In genomic region chr2:127721978-127722355, GRCh38 we compare ENCODE assay signal across 16 cellular contexts. TPM values are rescaled to one million over a fixed set of nuclear protein-coding genes. Genes with fewer than 3 reads are reported as not detected.
DNase-seq lines count a peak whose midpoint lies in the region; ATAC-seq, FAIRE-seq and TF ChIP-seq lines count a peak whose summit lies in the region.
"Had no signal": no experiment of that assay in that cellular context is flagged by ENCODE, and none has a peak within 500 bp of the region (broad histone marks: within the 10 kb centered on the region; RNA-seq: fewer than 3 reads in every experiment).

No MANE protein-coding gene starts in this region.

- H3K36me3 Mint-ChIP-seq in activated T-cell treated with anti-CD3 and anti-CD28 coated beads, Interleukin-2, amount 50 U/mL, for 72 hours (ENCODE audit: insufficient read depth in 2 of 2), result peaks cover 10 to 36% of the 10 kb centered on the region in 2 donors

- intact Hi-C loops in PC-3 (cut with micrococcal nuclease), result no loop called here
- intact Hi-C loops in endothelial cell of umbilical vein (cut with micrococcal nuclease), result no loop called here

- no peak for DNase-seq in activated T-cell treated with anti-CD3 and anti-CD28 coated beads, Interleukin-2, amount 50 U/mL, for 72 hours
- DNase-seq in activated T-cell treated with anti-CD3 and anti-CD28 coated beads, Interleukin-2, amount 50 U/mL, for 1 hour, result no peak
- DNase-seq in PC-3, result peak; percentile 71
- DNase-seq in endothelial cell of umbilical vein (ENCODE audit: low read depth, low spot score), result no peak
- DNase-seq in retinal pigment epithelial cell (ENCODE audit: low read depth), result peak; percentile 28
- no peak for DNase-seq in NCI-H1417 (lab: John Stamatoyannopoulos, UW)
- DNase-seq in effector CD4-positive, alpha-beta T cell, result no peak
- DNase-seq: Caco-2, NCI-H1105 treated with DMSO at 0.1 percent for 48 hours, spleen, SW 1271 had no signal

- no peaks in the 10 kb centered on the region for H3K27me3 Mint-ChIP-seq in activated T-cell treated with anti-CD3 and anti-CD28 coated beads, Interleukin-2, amount 50 U/mL, for 72 hours (ENCODE audit: low read depth)

- no peaks in the 10 kb centered on the region for H3K9me1 ChIP-seq in endothelial cell of umbilical vein (replicated peaks; ENCODE audit: control insufficient read depth, extremely low read depth, insufficient read depth, low read length)

- H3K9ac ChIP-seq in PC-3 (ENCODE audit: low read length), result peak overlapping the region; percentile 8; the same call in 1 of the 2 replicates
- H3K9ac ChIP-seq in endothelial cell of umbilical vein (replicated peaks; ENCODE audit: extremely low read depth, insufficient read depth, low read length), result no peak overlapping the region

- H3K9me3 ChIP-seq in PC-3 (ENCODE audit: low read length) (no peaks in the 10 kb centered on the region), endothelial cell of umbilical vein (replicated peaks; ENCODE audit: control insufficient read depth, insufficient read depth, low read length) (no peaks in the 10 kb centered on the region)
- H3K9me3 ChIP-seq: ascending aorta, Caco-2, spleen had no signal

- TF ChIP-seq CTCF in PC-3 (conservative IDR thresholded peaks at IDR 0.05; ENCODE audit: low read depth, low read length) (no peak), endothelial cell of umbilical vein (IDR thresholded peaks at IDR 0.05; ENCODE audit: extremely low read depth in 1 of 2, insufficient read depth in 1 of 2, low read depth in 1 of 2, low read length in 2 of 2) (no peak), retinal pigment epithelial cell (conservative IDR thresholded peaks at IDR 0.05; ENCODE audit: low read depth, low read length) (no peak)

- H3K4me1 Mint-ChIP-seq in activated T-cell treated with anti-CD3 and anti-CD28 coated beads, Interleukin-2, amount 50 U/mL, for 72 hours (ENCODE audit: low read depth), result peaks cover 8% of the 10 kb centered on the region
- H3K4me1 Mint-ChIP-seq: mesothelial cell of epicardium had no signal

- no peak overlapping the region for H3K4me3 Mint-ChIP-seq in activated T-cell treated with anti-CD3 and anti-CD28 coated beads, Interleukin-2, amount 50 U/mL, for 72 hours
- H3K4me3 Mint-ChIP-seq: mesothelial cell of epicardium had no signal

- peaks cover 42% of the 10 kb centered on the region for H3K36me3 ChIP-seq in PC-3 (ENCODE audit: low read depth, low read length)
- peaks cover 14 to 25% of the 10 kb centered on the region in 2 experiments for H3K36me3 ChIP-seq in endothelial cell of umbilical vein (ENCODE audit: control insufficient read depth in 2 of 2, extremely low read depth in 1 of 2, insufficient read depth in 2 of 2, low read length in 2 of 2)

- no peak for TF ChIP-seq POLR2A in endothelial cell of umbilical vein (IDR thresholded peaks at IDR 0.05; ENCODE audit: low read depth, low read length)

- H2AFZ ChIP-seq in PC-3 (ENCODE audit: low read length) (no peak overlapping the region), endothelial cell of umbilical vein (ENCODE audit: low read depth, low read length) (no peak overlapping the region)

- POLR2A ChIA-PET in PC-3 (lab: Charles Lee; ENCODE audit: unreplicated experiment) (interaction anchor here (0.6 kb wide), 1 partner anchor 20 kb away, joined by 4 read pairs; the partner anchor contains the start of gene SFT2D3), endothelial cell of umbilical vein (lab: Charles Lee) (no interaction called here)

- peak overlapping the region; percentile 83 for H3K27ac ChIP-seq in PC-3 (ENCODE audit: low read length)
- H3K27ac ChIP-seq in endothelial cell of umbilical vein (ENCODE audit: insufficient read depth, low read depth, low read length), result no peak overlapping the region
- H3K27ac ChIP-seq: ascending aorta, spleen had no signal

- dilution Hi-C loops in endothelial cell of umbilical vein (cut with MboI; ENCODE audit: extremely low pct_ligation_motif_present, low sequenced_read_pairs), result no loop called here

- H3K4me2 ChIP-seq in PC-3 (ENCODE audit: low read length), result peak overlapping the region; percentile 51
- no peak overlapping the region for H3K4me2 ChIP-seq in endothelial cell of umbilical vein (ENCODE audit: insufficient read depth, low read length)

- H4K20me1 ChIP-seq in PC-3 (ENCODE audit: low read length) (no peaks in the 10 kb centered on the region), endothelial cell of umbilical vein (replicated peaks; ENCODE audit: control insufficient read depth, extremely low read depth, insufficient read depth, low read length) (no peaks in the 10 kb centered on the region)

- no peak overlapping the region for H3K4me3 ChIP-seq in PC-3 (ENCODE audit: low read length)
- no peak overlapping the region for H3K4me3 ChIP-seq in endothelial cell of umbilical vein (replicated peaks in 1 of 3; ENCODE audit: insufficient read depth in 1 of 3, low read depth in 1 of 3, low read length in 3 of 3)
- H3K4me3 ChIP-seq in retinal pigment epithelial cell (ENCODE audit: low read length), result no peak overlapping the region
- H3K4me3 ChIP-seq: ascending aorta, K562, spleen had no signal

- peaks cover 5% of the 10 kb centered on the region for H3F3A ChIP-seq in PC-3 (ENCODE audit: low read length, unreplicated experiment)

- peak in 1 of 2 donors; percentile 30 for ATAC-seq in activated T-cell treated with anti-CD3 and anti-CD28 coated beads, Interleukin-2, amount 50 U/mL, for 72 hours (replicated peaks in 1 of 2)
- ATAC-seq in PC-3 (peak; percentile 90), GM19023 (IDR thresholded peaks at IDR 0.05; ENCODE audit: unreplicated experiment) (no peak)
- ATAC-seq: K562 had no signal

- FAIRE-seq in endothelial cell of umbilical vein (lab: Jason Lieb, UNC), result no peak
- FAIRE-seq: K562 had no signal

- no peaks in the 10 kb centered on the region for H3K27me3 ChIP-seq in PC-3 (ENCODE audit: low read length)
- no peaks in the 10 kb centered on the region for H3K27me3 ChIP-seq in endothelial cell of umbilical vein (ENCODE audit: control insufficient read depth in 2 of 2, insufficient read depth in 2 of 2, low read length in 2 of 2)
- H3K27me3 ChIP-seq: ascending aorta, spleen had no signal

- CTCF ChIA-PET in PC-3 (lab: Charles Lee), result no interaction called here
- CTCF ChIA-PET in endothelial cell of umbilical vein (lab: Charles Lee), result no interaction called here

- no peaks in the 10 kb centered on the region for H3K9me3 Mint-ChIP-seq in activated T-cell treated with anti-CD3 and anti-CD28 coated beads, Interleukin-2, amount 50 U/mL, for 72 hours
- H3K9me3 Mint-ChIP-seq: mesothelial cell of epicardium had no signal

- BruUV-seq in PC-3 (replicated peaks; lab: Mats Ljungman, UMichigan), result no TSS peak
- BruUV-seq in endothelial cell of umbilical vein (replicated peaks; lab: Mats Ljungman, UMichigan), result no TSS peak

- no peaks in the 10 kb centered on the region for H3K9me2 ChIP-seq in PC-3 (replicated peaks; ENCODE audit: low read length)

- H3K4me1 ChIP-seq in PC-3 (ENCODE audit: insufficient read depth, low read length) (peaks cover 20% of the 10 kb centered on the region), endothelial cell of umbilical vein (ENCODE audit: control insufficient read depth, extremely low read depth, insufficient read depth, low read length) (no peaks in the 10 kb centered on the region)
- H3K4me1 ChIP-seq: ascending aorta, Caco-2, spleen had no signal

- H3K27ac Mint-ChIP-seq in activated T-cell treated with anti-CD3 and anti-CD28 coated beads, Interleukin-2, amount 50 U/mL, for 72 hours, result peak overlapping the region; percentile 82
- H3K27ac Mint-ChIP-seq: mesothelial cell of epicardium had no signal

- H3K79me2 ChIP-seq in PC-3 (ENCODE audit: low read length), result no peaks in the 10 kb centered on the region
- no peaks in the 10 kb centered on the region for H3K79me2 ChIP-seq in endothelial cell of umbilical vein (ENCODE audit: control insufficient read depth, insufficient read depth, low read length)

TF ChIP-seq in endothelial cell of umbilical vein, 7 proteins besides CTCF, POLR2A, EP300 and RAD21:
- TF ChIP-seq EZH2 (IDR thresholded peaks at IDR 0.05; ENCODE audit: borderline replicate concordance, low read depth, low read length, severe bottlenecking) (no peak), POLR2AphosphoS5 (IDR thresholded peaks at IDR 0.05; ENCODE audit: insufficient read depth, low read depth, low read length) (no peak), MAX (IDR thresholded peaks at IDR 0.05; ENCODE audit: insufficient read depth, insufficient read length) (no peak), MYC (IDR thresholded peaks at IDR 0.05; ENCODE audit: low read depth, low read length) (no peak), FOS (IDR thresholded peaks at IDR 0.05; ENCODE audit: borderline replicate concordance, insufficient read depth, low read length) (peak; percentile 41), JUN (IDR thresholded peaks at IDR 0.05; ENCODE audit: borderline replicate concordance, insufficient read depth, insufficient read length, low read depth) (no peak), GATA2 (IDR thresholded peaks at IDR 0.05; ENCODE audit: insufficient read depth, insufficient read length, low read depth, low read length) (no peak)

RNA-seq across cellular contexts. Expression of gene SFT2D3, which starts 20.7 kb away (rescaled TPM):
- 1 to 10 TPM; 3.7 to 4.7 TPM for total RNA-seq in activated T-cell treated with anti-CD3 and anti-CD28 coated beads, Interleukin-2, amount 50 U/mL, for 72 hours
- 4.2 and 5.4 TPM in 2 replicates for total RNA-seq in PC-3 (2014; rRNA removed)
- total RNA-seq in endothelial cell of umbilical vein, result 4.4 and 4.7 TPM in 2 replicates
- 4.1 and 4.5 TPM in 2 replicates for polyA plus RNA-seq in endothelial cell of umbilical vein
- 3.3 and 3.4 TPM in 2 replicates for polyA plus RNA-seq in endothelial cell of umbilical vein (2011; cell fraction: cytosol; rRNA removed)
- polyA plus RNA-seq in endothelial cell of umbilical vein (2011; cell fraction: nucleus; rRNA removed), result 1.6 and 2.5 TPM in 2 replicates
- not detected in 2 replicates for polyA plus RNA-seq in endothelial cell of umbilical vein (2012)
- 2.6 and 2.7 TPM in 2 replicates for polyA minus RNA-seq in endothelial cell of umbilical vein
- polyA minus RNA-seq in endothelial cell of umbilical vein (2011; cell fraction: cytosol; rRNA and poly(A)+ RNA removed), result 1.4 TPM
- polyA minus RNA-seq in endothelial cell of umbilical vein (2011; cell fraction: nucleus; rRNA and poly(A)+ RNA removed), result 3.3 and 3.6 TPM in 2 replicates

RNA-seq across cellular contexts. Expression of gene LIMS2, which starts 46.6 kb away (rescaled TPM):
- total RNA-seq in activated T-cell treated with anti-CD3 and anti-CD28 coated beads, Interleukin-2, amount 50 U/mL, for 72 hours, result 10 to 100 TPM in 1 of 2 donors, 1 to 10 TPM in 1; 6.4 to 10.3 TPM
- total RNA-seq in PC-3 (2014; rRNA removed), result 4.6 and 5.0 TPM in 2 replicates
- total RNA-seq in endothelial cell of umbilical vein, result 45.7 and 48.3 TPM in 2 replicates
- polyA plus RNA-seq in endothelial cell of umbilical vein, result 55.6 and 77.3 TPM in 2 replicates
- 26.1 and 29.1 TPM in 2 replicates for polyA plus RNA-seq in endothelial cell of umbilical vein (2011; cell fraction: cytosol; rRNA removed)
- 86.3 and 120 TPM in 2 replicates for polyA plus RNA-seq in endothelial cell of umbilical vein (2011; cell fraction: nucleus; rRNA removed)
- 14.1 and 24.9 TPM in 2 replicates for polyA plus RNA-seq in endothelial cell of umbilical vein (2012)
- polyA minus RNA-seq in endothelial cell of umbilical vein, result 28.1 and 45.7 TPM in 2 replicates
- not detected for polyA minus RNA-seq in endothelial cell of umbilical vein (2011; cell fraction: cytosol; rRNA and poly(A)+ RNA removed)
- 21.7 and 33.5 TPM in 2 replicates for polyA minus RNA-seq in endothelial cell of umbilical vein (2011; cell fraction: nucleus; rRNA and poly(A)+ RNA removed)
- total RNA-seq: NCI-H460 had no signal

Comparison
In these comparisons a context has a peak if more than half of its experiments do, and no peak if none do; other contexts are left out.
1. DNase-seq: peak in PC-3 (single experiment) and retinal pigment epithelial cell (single experiment); none in activated T-cell treated with anti-CD3 and anti-CD28 coated beads, Interleukin-2, amount 50 U/mL, for 72 hours (0 of 2), activated T-cell treated with anti-CD3 and anti-CD28 coated beads, Interleukin-2, amount 50 U/mL, for 1 hour (single experiment), endothelial cell of umbilical vein (single experiment), NCI-H1417 (0 of 3) and effector CD4-positive, alpha-beta T cell (single experiment).